In genomic region chr19:8505680-8506401, GRCh38 we compare ENCODE assay signal across 1 cellular context.
TF ChIP-seq lines count a peak whose summit lies in the region.

No MANE protein-coding gene starts in this region.

TF ChIP-seq in K562, 482 proteins besides CTCF, POLR2A, EP300 and RAD21 (continued from another document and continues in another):
- TF ChIP-seq STAG1 (CRISPR knock-in tag; IDR thresholded peaks at IDR 0.05; ENCODE audit: borderline replicate concordance) (peak; percentile 46; the same call in 1 of the 2 replicates), ZNF77 (CRISPR knock-in tag; IDR thresholded peaks at IDR 0.05) (no peak), NKRF (IDR thresholded peaks at IDR 0.05; ENCODE audit: borderline replicate concordance) (peak; percentile 91), ZFP1 (CRISPR knock-in tag; IDR thresholded peaks at IDR 0.05) (no peak), PRDM10 (IDR thresholded peaks at IDR 0.05; ENCODE audit: partially characterized antibody) (peak; percentile 68), ZNF224 (CRISPR knock-in tag; IDR thresholded peaks at IDR 0.05) (no peak), USF2 (CRISPR knock-in tag; IDR thresholded peaks at IDR 0.05) (peak; percentile 82), ZBTB7A (IDR thresholded peaks at IDR 0.05; ENCODE audit: borderline replicate concordance, control insufficient read depth, low read depth, low read length) (peak; percentile 84; the same call in 1 of the 2 replicates), RBFOX2 (IDR thresholded peaks at IDR 0.05; ENCODE audit: low read depth, low read length) (peak; percentile 68), PKNOX1 (IDR thresholded peaks at IDR 0.05) (no peak), HNRNPLL (IDR thresholded peaks at IDR 0.05; ENCODE audit: low read depth, low read length, poor library complexity, severe bottlenecking) (peak; percentile 82), POLR2AphosphoS5 (IDR thresholded peaks at IDR 0.05; ENCODE audit: control insufficient read depth, insufficient read depth, low read depth, low read length) (0 out of 2 replicates have a peak, but pooled peaks have one; percentile 19), OTX1 (CRISPR knock-in tag; IDR thresholded peaks at IDR 0.05) (no peak), ZNF143 (CRISPR knock-in tag; IDR thresholded peaks at IDR 0.05) (no peak), ATF7 (IDR thresholded peaks at IDR 0.05) (peak; percentile 57), NELFE (IDR thresholded peaks at IDR 0.05; ENCODE audit: insufficient read depth, insufficient read length) (no peak), KLF13 (tag; IDR thresholded peaks at IDR 0.05; ENCODE audit: borderline replicate concordance, low read depth) (no peak), CREB3L1 (IDR thresholded peaks at IDR 0.05; ENCODE audit: borderline replicate concordance, low read depth) (peak; percentile 68; the same call in 1 of the 2 replicates), MNT (conservative IDR thresholded peaks at IDR 0.05) (peak; percentile 95 to 97), MGA (IDR thresholded peaks at IDR 0.05) (peak; percentile 93), TRIM25 (IDR thresholded peaks at IDR 0.05; ENCODE audit: borderline replicate concordance) (no peak), NCOR1 (IDR thresholded peaks at IDR 0.05) (no peak), CBFB (CRISPR knock-in tag; IDR thresholded peaks at IDR 0.05) (0 out of 2 replicates have a peak, but pooled peaks have one; percentile 32), KDM4B (IDR thresholded peaks at IDR 0.05; ENCODE audit: borderline replicate concordance in 2 of 2, low read depth in 1 of 2) (peak in 1 of 2 experiments; percentile 53; a peak in 1 of 4 replicates), ZNF695 (CRISPR knock-in tag; IDR thresholded peaks at IDR 0.05) (no peak), RAD51 (IDR thresholded peaks at IDR 0.05; ENCODE audit: borderline replicate concordance, low read depth) (peak; percentile 67; the same call in 1 of the 2 replicates), SOX6 (IDR thresholded peaks at IDR 0.05) (peak; percentile 35; the same call in 1 of the 2 replicates), SUPT5H (IDR thresholded peaks at IDR 0.05) (0 out of 2 replicates have a peak, but pooled peaks have one; percentile 46), MTA1 (IDR thresholded peaks at IDR 0.05; ENCODE audit: borderline replicate concordance) (no peak), KHSRP (IDR thresholded peaks at IDR 0.05) (no peak), MXI1 (IDR thresholded peaks at IDR 0.05; ENCODE audit: low read depth, low read length) (0 out of 2 replicates have a peak, but pooled peaks have one; percentile 23)
